In genomic region chr2:207352978-207353377, GRCh38 we compare ENCODE assay signal across 8 cellular contexts.
DNase-seq lines count a peak whose midpoint lies in the region; ATAC-seq and TF ChIP-seq lines count a peak whose summit lies in the region.

No MANE protein-coding gene starts in this region.

- TF ChIP-seq CTCF in CD4-positive, alpha-beta T cell (IDR thresholded peaks at IDR 0.05), result no peak
- TF ChIP-seq CTCF in mammary epithelial cell (conservative IDR thresholded peaks at IDR 0.05 in 1 of 2, IDR thresholded peaks at IDR 0.05 in 1 of 2; ENCODE audit: extremely low read depth in 1 of 2, insufficient read depth in 1 of 2, low read depth in 1 of 2, low read length in 2 of 2) (no peak), body of pancreas (IDR thresholded peaks at IDR 0.05) (no peak)

- H3K27me3 ChIP-seq in CD4-positive, alpha-beta T cell (ENCODE audit: control insufficient read depth, insufficient read depth, low read length), result no peaks in the 10 kb centered on the region
- H3K27me3 ChIP-seq in mammary epithelial cell (ENCODE audit: insufficient read depth, low read length) (no peaks in the 10 kb centered on the region), body of pancreas (no peaks in the 10 kb centered on the region)

- 61% methylated on average over 2 of the region's 2 CpGs for WGBS in mammary epithelial cell (ENCODE audit: low coverage, missing lambda C conversion rate)
- 61 to 67% methylated on average over 2 of the region's 2 CpGs for WGBS in body of pancreas, 2 donors

- in situ Hi-C loops in mammary epithelial cell (cut with MboI; ENCODE audit: low sequenced_read_pairs in 2 of 2), result no loop called here

- DNase-seq in CD4-positive, alpha-beta T cell, result peak in 4 of 10 experiments; percentile 0 to 8 (median 4)
- no peak for DNase-seq in mammary epithelial cell
- no peak for DNase-seq in sciatic nerve (ENCODE audit: low spot score)
- no peak for DNase-seq in NCI-H1417 treated with DMSO at 0.1 percent for 48 hours (lab: John Stamatoyannopoulos, UW)
- DNase-seq in activated gamma-delta T cell treated with Interleukin-2 at 50 U/mL for 16 hours, result no peak
- no peak for DNase-seq in body of pancreas

- peak overlapping the region; percentile 47 for H2AFZ ChIP-seq in mammary epithelial cell (ENCODE audit: low read depth, low read length)

- no peaks in the 10 kb centered on the region for H3K36me3 Mint-ChIP-seq in CD4-positive, alpha-beta T cell (ENCODE audit: low read depth)

- H3K27ac Mint-ChIP-seq in CD4-positive, alpha-beta T cell, result no peak overlapping the region

- BruUV-seq in mammary epithelial cell (replicated peaks; lab: Mats Ljungman, UMichigan), result no TSS peak

- H3K36me3 ChIP-seq in mammary epithelial cell (ENCODE audit: insufficient read depth, low read length) (no peaks in the 10 kb centered on the region), body of pancreas (replicated peaks in 1 of 2; ENCODE audit: insufficient read depth in 1 of 2, low read depth in 2 of 2) (no peaks in the 10 kb centered on the region)

- H3K79me2 ChIP-seq in mammary epithelial cell (ENCODE audit: insufficient read depth, low read length), result no peaks in the 10 kb centered on the region

- H3K9me3 ChIP-seq in CD4-positive, alpha-beta T cell (ENCODE audit: control insufficient read depth, low read length), result no peaks in the 10 kb centered on the region
- H3K9me3 ChIP-seq in mammary epithelial cell (replicated peaks; ENCODE audit: insufficient read depth, low read length) (no peaks in the 10 kb centered on the region), body of pancreas (no peaks in the 10 kb centered on the region)

- no peaks in the 10 kb centered on the region for H4K20me1 ChIP-seq in mammary epithelial cell (ENCODE audit: insufficient read depth, low read length)

- H3K4me3 ChIP-seq in mammary epithelial cell (replicated peaks in 1 of 3; ENCODE audit: insufficient read depth in 1 of 3, low read depth in 2 of 3, low read length in 3 of 3) (no peak overlapping the region), body of pancreas (no peak overlapping the region)

- peaks cover 4% of the 10 kb centered on the region for H3K9me3 Mint-ChIP-seq in CD4-positive, alpha-beta T cell

- CTCF ChIA-PET in CD4-positive, alpha-beta T cell (lab: Charles Lee), result no interaction called here
- CTCF ChIA-PET in mammary epithelial cell (lab: Charles Lee; ENCODE audit: low non-redundant PET), result no interaction called here

- POLR2A ChIA-PET in CD4-positive, alpha-beta T cell (lab: Charles Lee), result interaction anchor here (0.7 to 0.8 kb wide), 2 partner anchors 92 to 187 kb away, joined by 3 to 4 read pairs; partner anchors contain the start of gene KLF7

- ATAC-seq in CD4-positive, alpha-beta T cell (ENCODE audit: poor library complexity), result peak; percentile 49
- ATAC-seq in GM19324 (IDR thresholded peaks at IDR 0.05; ENCODE audit: low FRiP score, unreplicated experiment), result peak; percentile 96
- ATAC-seq in HG03196 (IDR thresholded peaks at IDR 0.05; ENCODE audit: unreplicated experiment), result peak; percentile 58
- ATAC-seq in sciatic nerve, result peak; percentile 42
- no peak for ATAC-seq in body of pancreas

- H3K27me3 Mint-ChIP-seq in CD4-positive, alpha-beta T cell, result no peaks in the 10 kb centered on the region

- H3K9ac ChIP-seq in mammary epithelial cell (ENCODE audit: insufficient read depth, low read length), result no peak overlapping the region

- H3K4me3 Mint-ChIP-seq in CD4-positive, alpha-beta T cell, result no peak overlapping the region

- TF ChIP-seq POLR2A in body of pancreas (IDR thresholded peaks at IDR 0.05), result no peak

- no peak overlapping the region for H3K4me2 ChIP-seq in mammary epithelial cell (ENCODE audit: insufficient read depth, low read depth, low read length)

- peaks cover 10% of the 10 kb centered on the region for H3K4me1 Mint-ChIP-seq in CD4-positive, alpha-beta T cell (ENCODE audit: low read depth)

- intact Hi-C loops in CD4-positive, alpha-beta T cell (cut with DNase I, micrococcal nuclease), result loop anchor here in 1 of 2 experiments (5.0 kb wide), 1 partner anchor 306 kb away; no protein-coding TSS in a partner anchor
- intact Hi-C loops in mammary epithelial cell (cut with micrococcal nuclease), result no loop called here
- intact Hi-C loops in sciatic nerve (cut with DNase I), result no loop called here
- intact Hi-C loops in body of pancreas (cut with DNase I), result no loop called here

- dilution Hi-C loops in mammary epithelial cell (cut with HindIII; ENCODE audit: low sequenced_read_pairs), result no loop called here

- H3K4me1 ChIP-seq in mammary epithelial cell (ENCODE audit: insufficient read depth, low read length) (no peaks in the 10 kb centered on the region), body of pancreas (no peaks in the 10 kb centered on the region)

- no peak overlapping the region for H3K27ac ChIP-seq in CD4-positive, alpha-beta T cell (ENCODE audit: low read depth, low read length)
- H3K27ac ChIP-seq in mammary epithelial cell (ENCODE audit: insufficient read depth, low read depth, low read length) (no peak overlapping the region), body of pancreas (no peak overlapping the region)
